Comparison of ENCODE assay signal across 19 cellular contexts in genomic region chr12:10293570-10294227, GRCh38. TPM values are rescaled to one million over a fixed set of nuclear protein-coding genes. Genes with fewer than 3 reads are reported as not detected.
DNase-seq lines count a peak whose midpoint lies in the region; ATAC-seq and TF ChIP-seq lines count a peak whose summit lies in the region.
"Had no signal": no experiment of that assay in that cellular context is flagged by ENCODE, and none has a peak within 500 bp of the region (broad histone marks: within the 10 kb centered on the region; RNA-seq: fewer than 3 reads in every experiment).

No MANE protein-coding gene starts in this region.

- H2AFZ ChIP-seq in osteoblast (ENCODE audit: low read length) = no peak overlapping the region

- CTCF ChIA-PET in activated CD8-positive, alpha-beta memory T cell treated with anti-CD3 and anti-CD28 coated beads, Interleukin-2, amount 10 ng/mL, durations not matched to agents 7 days and 5 days (lab: Charles Lee) = interaction anchor here (1.0 to 1.8 kb wide), 6 partner anchors 9 to 73 kb away, joined by 3 to 12 read pairs (median 4); no protein-coding TSS in a partner anchor

- peak; percentile 64 for DNase-seq in activated CD8-positive, alpha-beta memory T cell treated with anti-CD3 and anti-CD28 coated beads, Interleukin-2, amount 10 ng/mL, durations not matched to agents 7 days and 5 days
- DNase-seq in activated CD8-positive, alpha-beta memory T cell treated with anti-CD3 and anti-CD28 coated beads, Interleukin-2, amount 50 U/mL, for 48 hours = no peak
- DNase-seq in osteoblast (ENCODE audit: insufficient read length, low spot score, missing footprints) (peak; percentile 32), NCI-H69 (lab: John Stamatoyannopoulos, UW) (no peak), NCI-H1694 (lab: John Stamatoyannopoulos, UW) (no peak)
- DNase-seq: body of pancreas, DMS79, foreskin keratinocyte, NCI-H2029 treated with DMSO at 0.1 percent for 48 hours, NCI-H524 treated with DMSO at 0.1 percent for 48 hours, nucleus accumbens, right cardiac atrium, stomach, upper lobe of right lung had no signal

- peak overlapping the region; percentile 95 for H3K27ac Mint-ChIP-seq in activated CD8-positive, alpha-beta memory T cell treated with anti-CD3 and anti-CD28 coated beads, Interleukin-2, amount 10 ng/mL, durations not matched to agents 7 days and 5 days
- H3K27ac Mint-ChIP-seq in activated T-helper 17 cell treated with anti-CD3 and anti-CD28 coated beads, Interleukin-2, amount 50 U/mL, for 72 hours = no peak overlapping the region

- H3K9me3 ChIP-seq in osteoblast (ENCODE audit: low read depth, low read length) = no peaks in the 10 kb centered on the region
- H3K9me3 ChIP-seq: body of pancreas, stomach, upper lobe of right lung had no signal

- no peaks in the 10 kb centered on the region for H3K4me1 ChIP-seq in osteoblast (ENCODE audit: insufficient read depth, low read length)
- H3K4me1 ChIP-seq: body of pancreas, foreskin keratinocyte, stomach, upper lobe of right lung had no signal

- ATAC-seq in activated CD8-positive, alpha-beta memory T cell treated with anti-CD3 and anti-CD28 coated beads, Interleukin-2, amount 10 ng/mL, durations not matched to agents 7 days and 5 days = peak; percentile 52
- peak; percentile 54 for ATAC-seq in HG02610 (IDR thresholded peaks at IDR 0.05; ENCODE audit: unreplicated experiment)
- ATAC-seq in activated T-helper 17 cell treated with anti-CD3 and anti-CD28 coated beads, Interleukin-2, amount 50 U/mL, for 72 hours (replicated peaks) = peak; percentile 70
- no peak for ATAC-seq in GM21447 (IDR thresholded peaks at IDR 0.05; ENCODE audit: unreplicated experiment)
- ATAC-seq: body of pancreas, foreskin keratinocyte, right cardiac atrium, upper lobe of right lung had no signal

- no peak overlapping the region for H3K27ac ChIP-seq in osteoblast (ENCODE audit: low read depth, low read length)
- H3K27ac ChIP-seq: body of pancreas, C4-2B, foreskin keratinocyte, stomach, upper lobe of right lung had no signal

- H3K4me3 Mint-ChIP-seq in activated CD8-positive, alpha-beta memory T cell treated with anti-CD3 and anti-CD28 coated beads, Interleukin-2, amount 10 ng/mL, durations not matched to agents 7 days and 5 days = peak overlapping the region; percentile 55
- peak overlapping the region; percentile 10 for H3K4me3 Mint-ChIP-seq in activated T-helper 17 cell treated with anti-CD3 and anti-CD28 coated beads, Interleukin-2, amount 50 U/mL, for 72 hours

- H3K36me3 Mint-ChIP-seq in activated CD8-positive, alpha-beta memory T cell treated with anti-CD3 and anti-CD28 coated beads, Interleukin-2, amount 10 ng/mL, durations not matched to agents 7 days and 5 days = peaks cover 37% of the 10 kb centered on the region
- H3K36me3 Mint-ChIP-seq in activated T-helper 17 cell treated with anti-CD3 and anti-CD28 coated beads, Interleukin-2, amount 50 U/mL, for 72 hours (ENCODE audit: low read depth) = no peaks in the 10 kb centered on the region

- no peaks in the 10 kb centered on the region for H4K20me1 ChIP-seq in osteoblast (ENCODE audit: insufficient read depth, low read length)

- no peak for TF ChIP-seq CTCF in osteoblast (IDR thresholded peaks at IDR 0.05; ENCODE audit: extremely low read depth, low read depth, low read length)

- no peak overlapping the region for H3K4me2 ChIP-seq in osteoblast (ENCODE audit: insufficient read depth, low read length)

- peaks cover 74% of the 10 kb centered on the region for H3K4me1 Mint-ChIP-seq in activated CD8-positive, alpha-beta memory T cell treated with anti-CD3 and anti-CD28 coated beads, Interleukin-2, amount 10 ng/mL, durations not matched to agents 7 days and 5 days
- H3K4me1 Mint-ChIP-seq in activated T-helper 17 cell treated with anti-CD3 and anti-CD28 coated beads, Interleukin-2, amount 50 U/mL, for 72 hours = peaks cover 11% of the 10 kb centered on the region

- no peaks in the 10 kb centered on the region for H3K79me2 ChIP-seq in osteoblast (ENCODE audit: insufficient read depth, low read length)

- H3K27me3 ChIP-seq in osteoblast (ENCODE audit: insufficient read depth, low read length) = peaks cover 4% of the 10 kb centered on the region
- H3K27me3 ChIP-seq: body of pancreas, foreskin keratinocyte, stomach, upper lobe of right lung had no signal

- H3K9me3 Mint-ChIP-seq in activated CD8-positive, alpha-beta memory T cell treated with anti-CD3 and anti-CD28 coated beads, Interleukin-2, amount 10 ng/mL, durations not matched to agents 7 days and 5 days (ENCODE audit: low read depth) = peaks cover 2% of the 10 kb centered on the region
- no peaks in the 10 kb centered on the region for H3K9me3 Mint-ChIP-seq in activated T-helper 17 cell treated with anti-CD3 and anti-CD28 coated beads, Interleukin-2, amount 50 U/mL, for 72 hours

- H3K4me3 ChIP-seq in osteoblast (ENCODE audit: insufficient read depth, low read length) = no peak overlapping the region
- H3K4me3 ChIP-seq: body of pancreas, stomach, upper lobe of right lung had no signal

- H3K36me3 ChIP-seq in osteoblast (ENCODE audit: insufficient read depth, low read length) = no peaks in the 10 kb centered on the region
- H3K36me3 ChIP-seq: stomach, upper lobe of right lung had no signal

- H3K27me3 Mint-ChIP-seq in activated CD8-positive, alpha-beta memory T cell treated with anti-CD3 and anti-CD28 coated beads, Interleukin-2, amount 10 ng/mL, durations not matched to agents 7 days and 5 days = no peaks in the 10 kb centered on the region
- H3K27me3 Mint-ChIP-seq in activated T-helper 17 cell treated with anti-CD3 and anti-CD28 coated beads, Interleukin-2, amount 50 U/mL, for 72 hours = peaks cover 9% of the 10 kb centered on the region

RNA-seq across cellular contexts. Expression of gene KLRD1, which starts 14.0 kb away (rescaled TPM):
- total RNA-seq in activated CD8-positive, alpha-beta memory T cell treated with anti-CD3 and anti-CD28 coated beads, Interleukin-2, amount 10 ng/mL, durations not matched to agents 7 days and 5 days = 10 to 100 TPM; 60.0 to 95.9 TPM
- 1 to 10 TPM in 1 of 2 donors, not detected in 1; 1.1 TPM for total RNA-seq in activated T-helper 17 cell treated with anti-CD3 and anti-CD28 coated beads, Interleukin-2, amount 50 U/mL, for 72 hours
- total RNA-seq in osteoblast = 0.29 and 0.36 TPM in 2 replicates
- total RNA-seq: foreskin keratinocyte, SK-MEL-5 had no signal

Comparison
In these comparisons a context has a peak if more than half of its experiments do, and no peak if none do; other contexts are left out.
1. DNase-seq: peak in activated CD8-positive, alpha-beta memory T cell treated with anti-CD3 and anti-CD28 coated beads, Interleukin-2, amount 10 ng/mL, durations not matched to agents 7 days and 5 days (single experiment) and osteoblast (single experiment); none in activated CD8-positive, alpha-beta memory T cell treated with anti-CD3 and anti-CD28 coated beads, Interleukin-2, amount 50 U/mL, for 48 hours (single experiment), NCI-H69 (single experiment) and NCI-H1694 (single experiment).
2. RNA of gene KLRD1, which starts 14.0 kb away (total RNA-seq): 60.0 to 95.9 TPM in activated CD8-positive, alpha-beta memory T cell treated with anti-CD3 and anti-CD28 coated beads, Interleukin-2, amount 10 ng/mL, durations not matched to agents 7 days and 5 days; 1.1 TPM in activated T-helper 17 cell treated with anti-CD3 and anti-CD28 coated beads, Interleukin-2, amount 50 U/mL, for 72 hours and 0.29 to 0.36 TPM in osteoblast; every median in the first group is over 10 times any median in the second.